ENCODE assay signal across 8 cellular contexts in the genomic region with DNA sequence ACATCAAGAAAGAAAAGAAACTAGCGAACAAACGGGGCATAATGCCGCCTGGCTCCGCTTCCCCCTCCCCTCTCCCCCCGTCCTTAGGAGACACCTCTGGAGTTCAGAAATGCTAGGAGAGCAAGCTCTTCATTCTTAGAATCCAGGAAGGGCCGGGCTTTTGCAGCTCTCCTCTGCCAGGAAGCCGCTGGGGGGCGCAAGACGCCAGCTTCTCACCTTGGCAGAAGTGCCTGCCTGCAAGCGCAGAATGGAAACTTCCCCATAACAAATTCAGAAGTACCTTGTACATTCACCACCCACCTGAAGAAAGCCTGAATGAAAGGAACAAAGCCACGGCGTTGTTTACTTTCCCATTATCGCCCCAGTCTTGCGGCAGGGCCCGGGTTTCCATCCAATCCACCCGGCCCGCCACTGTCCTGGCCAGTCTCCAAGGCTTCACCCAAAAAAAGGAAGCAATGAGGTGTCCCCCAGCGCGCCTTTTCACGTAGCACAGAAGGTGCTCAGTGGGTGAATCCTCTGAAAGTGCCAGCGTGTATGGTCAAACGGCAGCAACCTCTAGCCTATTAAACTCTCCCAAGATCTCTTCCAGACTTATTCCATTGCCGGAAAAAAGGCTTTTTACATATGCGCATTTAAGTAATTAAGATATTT. TPM values are rescaled to one million over a fixed set of nuclear protein-coding genes. Genes with fewer than 3 reads are reported as not detected.
DNase-seq lines count a peak whose midpoint lies in the region; ATAC-seq and TF ChIP-seq lines count a peak whose summit lies in the region.

No MANE protein-coding gene starts in this region.

- H3K79me2 ChIP-seq in ACC112 (ENCODE audit: control insufficient read depth, insufficient read depth, low read length, unreplicated experiment) = no peaks in the 10 kb centered on the region

- H3K4me1 ChIP-seq in ACC112 (ENCODE audit: control insufficient read depth, insufficient read depth, low read length, unreplicated experiment) (peaks cover 24% of the 10 kb centered on the region), adrenal gland (replicated peaks in 1 of 2) (peaks cover 18 to 35% of the 10 kb centered on the region in 2 donors), left ventricle myocardium inferior (peaks cover 54% of the 10 kb centered on the region), tibial nerve (peaks cover 0 to 46% (median 23%) of the 10 kb centered on the region in 4 donors)

- H3K27ac ChIP-seq in ACC112 (ENCODE audit: low read depth, low read length) (no peak overlapping the region), adrenal gland (peak overlapping the region; percentile 31 to 97 (median 89)), left ventricle myocardium inferior (replicated peaks) (peak overlapping the region; percentile 93), tibial nerve (peak overlapping the region in 2 of 4 donors; percentile 55 to 92)

- POLR2A ChIA-PET in T-cell (lab: Charles Lee) = interaction anchor here in 1 of 2 donors (0.7 kb wide), 1 partner anchor 142 kb away, joined by 6 read pairs; no protein-coding TSS in a partner anchor

- TF ChIP-seq CTCF in GM20000 (IDR thresholded peaks at IDR 0.05; ENCODE audit: extremely low read depth, missing control alignments) (peak; percentile 98), adrenal gland (IDR thresholded peaks at IDR 0.05) (peak; percentile 71 to 93 (median 88)), left ventricle myocardium inferior (IDR thresholded peaks at IDR 0.05; ENCODE audit: borderline replicate concordance) (peak; percentile 86), tibial nerve (IDR thresholded peaks at IDR 0.05) (peak; percentile 80 to 88 (median 82))

- TF ChIP-seq POLR2A in adrenal gland (IDR thresholded peaks at IDR 0.05) = no peak
- no peak for TF ChIP-seq POLR2A in tibial nerve (IDR thresholded peaks at IDR 0.05)

- intact Hi-C loops in adrenal gland (cut with DNase I) (loop anchor here (5.0 to 10.0 kb wide), 3 partner anchors 202 to 392 kb away; no protein-coding TSS in a partner anchor), left ventricle myocardium inferior (cut with micrococcal nuclease) (loop anchor here (2.0 to 10.0 kb wide), 3 partner anchors 62 to 496 kb away; no protein-coding TSS in a partner anchor)

- no peak for TF ChIP-seq EP300 in tibial nerve (IDR thresholded peaks at IDR 0.05)

- H3K4me3 ChIP-seq in ACC112 (ENCODE audit: low read depth, low read length) (peak overlapping the region; percentile 63), adrenal gland (peak overlapping the region in 2 of 4 donors; percentile 44 to 56), left ventricle myocardium inferior (peak overlapping the region; percentile 76), tibial nerve (peak overlapping the region; percentile 1 to 80 (median 52))

- H3K27me3 Mint-ChIP-seq in T-cell = peaks cover 0 to 5% of the 10 kb centered on the region in 2 donors

- no peaks in the 10 kb centered on the region for H3K36me3 Mint-ChIP-seq in T-cell

- no peak overlapping the region for H2AFZ ChIP-seq in ACC112 (ENCODE audit: low read length, unreplicated experiment)

- peak; percentile 31 to 38 (median 34) for ATAC-seq in T-cell (replicated peaks in 1 of 4)

- DNase-seq in GM20000 (ENCODE audit: low spot score) (peak; percentile 86), NCI-H1436 treated with DMSO at 0.1 percent for 48 hours (lab: John Stamatoyannopoulos, UW) (peak; percentile 76), T-cell (peak; percentile 68 to 89 (median 80)), adrenal gland (peak; percentile 90 to 97 (median 95)), left ventricle myocardium inferior (peak; percentile 89), pons (ENCODE audit: low spot score) (peak; percentile 86), tibial nerve (ENCODE audit: low spot score in 2 of 2) (peak; percentile 77 to 88)

- H3K9me3 ChIP-seq in adrenal gland (replicated peaks in 1 of 3) (no peaks in the 10 kb centered on the region), left ventricle myocardium inferior (replicated peaks) (no peaks in the 10 kb centered on the region), tibial nerve (no peaks in the 10 kb centered on the region)

- H3K9me3 Mint-ChIP-seq in T-cell = no peaks in the 10 kb centered on the region

- peaks cover 23 to 26% (median 26%) of the 10 kb centered on the region in 3 donors for H3K4me1 Mint-ChIP-seq in T-cell

- no peaks in the 10 kb centered on the region for H3K36me3 ChIP-seq in ACC112 (ENCODE audit: insufficient read depth, low read length)
- H3K36me3 ChIP-seq in adrenal gland (replicated peaks in 1 of 2) = peaks cover 0 to 10% of the 10 kb centered on the region in 2 donors
- peaks cover 7% of the 10 kb centered on the region for H3K36me3 ChIP-seq in left ventricle myocardium inferior
- no peaks in the 10 kb centered on the region for H3K36me3 ChIP-seq in tibial nerve

- CTCF ChIA-PET in T-cell (lab: Charles Lee) = interaction anchor here (0.6 to 3.7 kb wide), 27 partner anchors 8 to 1821 kb away, joined by 3 to 72 read pairs (median 3); partner anchors contain the start of gene SECISBP2 (in 1 of the 2)

- WGBS in adrenal gland, 4 donors = 1 to 7% (median 2%) methylated on average over 21 to 24 of the region's 24 CpGs
- 1 to 3% methylated on average over 24 of the region's 24 CpGs for WGBS in tibial nerve, 2 donors

- peak overlapping the region in 1 of 2 donors; percentile 29 for H3K27ac Mint-ChIP-seq in T-cell

- H3K4me3 Mint-ChIP-seq in T-cell = peak overlapping the region; percentile 81 to 84 (median 84)

- H3K27me3 ChIP-seq in ACC112 (ENCODE audit: insufficient read depth, low read length) (peaks cover 65% of the 10 kb centered on the region), adrenal gland (no peaks in the 10 kb centered on the region), left ventricle myocardium inferior (ENCODE audit: low read depth) (no peaks in the 10 kb centered on the region), tibial nerve (no peaks in the 10 kb centered on the region)

RNA-seq across cellular contexts. Expression of gene GADD45G, which starts 1.7 kb away (rescaled TPM):
- total RNA-seq in T-cell (1 to 10 TPM; 6.0 to 8.8 (median 6.8) TPM), adrenal gland (100 to 1,000 TPM in 4 of 8 donors, 10 to 100 TPM in 4; 33.7 to 180 (median 93.3) TPM), left ventricle myocardium inferior (44.5 TPM), tibial nerve (10 to 100 TPM in 3 of 4 donors, 1 to 10 TPM in 1; 5.7 to 45.8 (median 26.8) TPM)
- polyA plus RNA-seq in adrenal gland = 100 to 1,000 TPM in 2 of 3 donors, 1 to 10 TPM in 1; 3.3 to 294 (median 190) TPM
